In the genomic region with DNA sequence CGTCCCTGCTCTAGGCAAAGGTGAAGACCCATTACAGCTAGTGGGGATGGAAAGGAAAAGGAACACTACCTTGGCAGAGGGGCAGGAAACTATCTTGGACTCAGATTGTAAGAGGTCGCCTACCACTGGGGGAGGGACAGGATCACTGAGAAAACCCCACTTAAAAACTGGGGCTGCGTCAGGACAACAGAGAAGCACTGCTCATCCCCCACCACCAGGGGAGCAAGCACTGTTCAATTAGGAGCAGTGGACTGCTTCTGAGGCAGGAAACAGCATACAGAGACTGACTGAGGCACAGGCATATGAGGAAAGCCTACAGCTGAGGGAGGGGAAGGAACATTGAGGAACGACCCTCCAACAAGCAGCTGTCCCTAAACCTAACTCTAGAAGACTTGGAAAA, we compare ENCODE assay signal across 8 cellular contexts. TPM values are rescaled to one million over a fixed set of nuclear protein-coding genes. Genes with fewer than 3 reads are reported as not detected.
DNase-seq lines count a peak whose midpoint lies in the region; ATAC-seq and TF ChIP-seq lines count a peak whose summit lies in the region.

No MANE protein-coding gene starts in this region.

- POLR2A ChIA-PET in PC-3 (lab: Charles Lee; ENCODE audit: unreplicated experiment): no interaction called here

- no peaks in the 10 kb centered on the region for H3K79me2 ChIP-seq in PC-3 (ENCODE audit: low read length)

- CTCF ChIA-PET in PC-3 (lab: Charles Lee): no interaction called here

- H3K4me1 Mint-ChIP-seq in activated naive CD8-positive, alpha-beta T cell treated with anti-CD3 and anti-CD28 coated beads for 36 hours: no peaks in the 10 kb centered on the region
- peaks cover 2% of the 10 kb centered on the region for H3K4me1 Mint-ChIP-seq in activated naive CD8-positive, alpha-beta T cell treated with anti-CD3 and anti-CD28 coated beads, Interleukin-2, amount 50 U/mL, for 24 hours

- no peak overlapping the region for H3K27ac Mint-ChIP-seq in activated naive CD8-positive, alpha-beta T cell treated with anti-CD3 and anti-CD28 coated beads for 36 hours
- H3K27ac Mint-ChIP-seq in activated naive CD8-positive, alpha-beta T cell treated with anti-CD3 and anti-CD28 coated beads, Interleukin-2, amount 50 U/mL, for 24 hours: no peak overlapping the region

- intact Hi-C loops in PC-3 (cut with micrococcal nuclease) (no loop called here), left ventricle myocardium inferior (cut with micrococcal nuclease) (no loop called here)

- H3K4me3 Mint-ChIP-seq in activated naive CD8-positive, alpha-beta T cell treated with anti-CD3 and anti-CD28 coated beads for 36 hours: no peak overlapping the region
- no peak overlapping the region for H3K4me3 Mint-ChIP-seq in activated naive CD8-positive, alpha-beta T cell treated with anti-CD3 and anti-CD28 coated beads, Interleukin-2, amount 50 U/mL, for 24 hours

- H3K9me3 Mint-ChIP-seq in activated naive CD8-positive, alpha-beta T cell treated with anti-CD3 and anti-CD28 coated beads for 36 hours: no peaks in the 10 kb centered on the region
- H3K9me3 Mint-ChIP-seq in activated naive CD8-positive, alpha-beta T cell treated with anti-CD3 and anti-CD28 coated beads, Interleukin-2, amount 50 U/mL, for 24 hours: no peaks in the 10 kb centered on the region

- peak; percentile 72 for TF ChIP-seq CTCF in PC-3 (conservative IDR thresholded peaks at IDR 0.05; ENCODE audit: low read depth, low read length)
- TF ChIP-seq CTCF in left ventricle myocardium inferior (IDR thresholded peaks at IDR 0.05; ENCODE audit: borderline replicate concordance): peak; percentile 52

- H3K4me3 ChIP-seq in PC-3 (ENCODE audit: low read length) (no peak overlapping the region), left ventricle myocardium inferior (no peak overlapping the region)

- no peaks in the 10 kb centered on the region for H3K9me2 ChIP-seq in PC-3 (replicated peaks; ENCODE audit: low read length)

- no peak for ATAC-seq in activated naive CD8-positive, alpha-beta T cell treated with anti-CD3 and anti-CD28 coated beads, Interleukin-2, amount 50 U/mL, for 24 hours
- ATAC-seq in HG02610 (IDR thresholded peaks at IDR 0.05; ENCODE audit: unreplicated experiment) (peak; percentile 83), PC-3 (peak; percentile 73)

- H3K27ac ChIP-seq in PC-3 (ENCODE audit: low read length) (no peak overlapping the region), left ventricle myocardium inferior (replicated peaks) (peak overlapping the region; percentile 85)

- H3K9me3 ChIP-seq in PC-3 (ENCODE audit: low read length): no peaks in the 10 kb centered on the region
- no peaks in the 10 kb centered on the region for H3K9me3 ChIP-seq in left ventricle myocardium inferior (replicated peaks)

- H3F3A ChIP-seq in PC-3 (ENCODE audit: low read length, unreplicated experiment): no peaks in the 10 kb centered on the region

- H3K36me3 ChIP-seq in PC-3 (ENCODE audit: low read depth, low read length): no peaks in the 10 kb centered on the region; the same call in 1 of the 2 replicates
- peaks cover 17% of the 10 kb centered on the region for H3K36me3 ChIP-seq in left ventricle myocardium inferior

- H3K27me3 ChIP-seq in PC-3 (ENCODE audit: low read length) (no peaks in the 10 kb centered on the region), left ventricle myocardium inferior (ENCODE audit: low read depth) (no peaks in the 10 kb centered on the region)

- no peak overlapping the region for H3K4me2 ChIP-seq in PC-3 (ENCODE audit: low read length)

- no TSS peak for BruUV-seq in PC-3 (replicated peaks; lab: Mats Ljungman, UMichigan)

- no peak overlapping the region for H2AFZ ChIP-seq in PC-3 (ENCODE audit: low read length)

- no peaks in the 10 kb centered on the region for H4K20me1 ChIP-seq in PC-3 (ENCODE audit: low read length)

- H3K4me1 ChIP-seq in PC-3 (ENCODE audit: insufficient read depth, low read length) (no peaks in the 10 kb centered on the region), left ventricle myocardium inferior (peaks cover 11% of the 10 kb centered on the region)

- peak; percentile 21 for DNase-seq in activated naive CD8-positive, alpha-beta T cell treated with anti-CD3 and anti-CD28 coated beads for 36 hours
- no peak for DNase-seq in activated naive CD8-positive, alpha-beta T cell treated with anti-CD3 and anti-CD28 coated beads, Interleukin-2, amount 50 U/mL, for 24 hours
- DNase-seq in PC-3 (peak; percentile 30), left ventricle myocardium inferior (no peak), NCI-H526 treated with DMSO at 0.1 percent for 48 hours (lab: John Stamatoyannopoulos, UW) (no peak), foreskin melanocyte (no peak), NCI-H1436 (lab: John Stamatoyannopoulos, UW) (no peak)

- H3K27me3 Mint-ChIP-seq in activated naive CD8-positive, alpha-beta T cell treated with anti-CD3 and anti-CD28 coated beads for 36 hours: peaks cover 11% of the 10 kb centered on the region
- H3K27me3 Mint-ChIP-seq in activated naive CD8-positive, alpha-beta T cell treated with anti-CD3 and anti-CD28 coated beads, Interleukin-2, amount 50 U/mL, for 24 hours: peaks cover 2% of the 10 kb centered on the region

- no peak overlapping the region for H3K9ac ChIP-seq in PC-3 (ENCODE audit: low read length)

- H3K36me3 Mint-ChIP-seq in activated naive CD8-positive, alpha-beta T cell treated with anti-CD3 and anti-CD28 coated beads for 36 hours: peaks cover 7% of the 10 kb centered on the region
- H3K36me3 Mint-ChIP-seq in activated naive CD8-positive, alpha-beta T cell treated with anti-CD3 and anti-CD28 coated beads, Interleukin-2, amount 50 U/mL, for 24 hours (ENCODE audit: low read depth): peaks cover 16% of the 10 kb centered on the region

RNA-seq across cellular contexts. Expression of a gene that starts 20.8 kb away (rescaled TPM):
- 10 to 100 TPM; 71.7 to 76.2 TPM for total RNA-seq in activated naive CD8-positive, alpha-beta T cell treated with anti-CD3 and anti-CD28 coated beads for 36 hours
- 78.9 and 102 TPM in 2 replicates for total RNA-seq in PC-3 (2014; rRNA removed)
- total RNA-seq in left ventricle myocardium inferior: 176 TPM

Comparison
In these comparisons a context has a peak if more than half of its experiments do, and no peak if none do; other contexts are left out.
1. DNase-seq: peak in activated naive CD8-positive, alpha-beta T cell treated with anti-CD3 and anti-CD28 coated beads for 36 hours (single experiment) and PC-3 (single experiment); none in activated naive CD8-positive, alpha-beta T cell treated with anti-CD3 and anti-CD28 coated beads, Interleukin-2, amount 50 U/mL, for 24 hours (single experiment), left ventricle myocardium inferior (single experiment), NCI-H526 treated with DMSO at 0.1 percent for 48 hours (single experiment), foreskin melanocyte (single experiment) and NCI-H1436 (single experiment).